In the genomic region with DNA sequence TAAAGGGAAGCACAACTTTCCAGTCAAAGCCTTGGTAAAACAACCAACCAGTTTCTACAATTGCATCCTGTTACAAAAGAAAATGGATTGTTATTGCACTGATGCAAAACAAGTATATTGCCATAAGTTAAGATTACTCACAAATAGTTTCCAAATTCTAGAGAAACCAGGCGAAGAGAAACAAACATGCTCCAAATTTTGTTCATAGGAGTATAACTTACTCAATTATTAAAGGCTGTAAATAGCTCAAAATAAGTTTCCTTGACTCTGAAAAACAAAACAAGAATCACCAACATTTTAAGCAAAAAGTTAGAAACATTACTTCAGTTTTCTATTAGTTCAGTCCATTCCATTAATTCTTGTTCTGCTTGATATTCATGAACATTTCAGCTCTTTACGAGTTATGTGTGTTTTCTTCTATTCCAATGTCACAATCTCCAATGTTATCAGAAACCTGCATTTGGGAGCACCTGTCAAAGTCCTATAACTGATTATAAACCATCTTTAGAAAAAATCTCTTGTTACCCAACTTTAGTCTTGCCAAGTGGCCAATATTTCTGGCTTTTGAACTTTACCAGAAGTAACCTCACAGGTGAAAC, we compare ENCODE assay signal across 27 cellular contexts.
"Had no signal": no experiment of that assay in that cellular context is flagged by ENCODE, and none has a peak within 500 bp of the region (broad histone marks: within the 10 kb centered on the region; RNA-seq: fewer than 3 reads in every experiment).

No MANE protein-coding gene starts in this region.

- H3K9ac ChIP-seq: neural progenitor cell, parathyroid adenoma had no signal

- H3K9me3 ChIP-seq: esophagus muscularis mucosa, gastrocnemius medialis, right lobe of liver, testis had no signal

- ATAC-seq: gastrocnemius medialis; left cardiac atrium; left lung; naive thymus-derived CD4-positive, alpha-beta T cell; right lobe of liver had no signal

- H3K27ac ChIP-seq: coronary artery, esophagus muscularis mucosa, gastrocnemius medialis, left lung, neural progenitor cell, parathyroid adenoma, right lobe of liver, testis, tibial artery had no signal

- H2AFZ ChIP-seq: neural progenitor cell, parathyroid adenoma had no signal

- H3K4me1 ChIP-seq: gastrocnemius medialis, left lung, parathyroid adenoma, right lobe of liver had no signal

- H3K79me2 ChIP-seq: parathyroid adenoma had no signal

- H3K4me3 ChIP-seq: coronary artery, esophagus muscularis mucosa, gastrocnemius medialis, left lung, neural progenitor cell, right lobe of liver, smooth muscle cell, testis, tibial artery had no signal

- H3K27me3 ChIP-seq: esophagus muscularis mucosa, gastrocnemius medialis, left lung, neural progenitor cell, right lobe of liver, testis, tibial artery had no signal

- DNase-seq: dermis blood vessel endothelial cell; effector memory CD4-positive, alpha-beta T cell; foreskin fibroblast; gastrocnemius medialis; head of caudate nucleus; kidney; left cardiac atrium; left lung; mammary epithelial cell; mesendoderm; midbrain; naive thymus-derived CD4-positive, alpha-beta T cell; right lobe of liver; stimulated activated CD4-positive, alpha-beta T cell treated with anti-CD3 and anti-CD28 coated beads, Interleukin-12 subunit alpha, Interleukin-12 subunit beta, amount 100 ng/mL, for 4 hours; stimulated activated CD4-positive, alpha-beta T cell treated with anti-CD3 and anti-CD28 coated beads, Interleukin-1b, Interleukin-23, amount 100 ng/mL, for 48 hours; stimulated activated CD4-positive, alpha-beta T cell treated with anti-CD3 and anti-CD28 coated beads, Interleukin-4, amount 100 ng/mL, for 1 hour; stimulated activated CD8-positive, alpha-beta memory T cell treated with anti-CD3 and anti-CD28 coated beads, Interleukin-4, amount 100 ng/mL, for 48 hours; stimulated activated naive CD4-positive, alpha-beta T cell treated with Interleukin-2 at 50 U/mL for 16 hours; substantia nigra; testis; tibial artery had no signal

- FAIRE-seq: endothelial cell of umbilical vein, kidney had no signal

- H3K36me3 ChIP-seq: esophagus muscularis mucosa, gastrocnemius medialis, left lung, neural progenitor cell, right lobe of liver, tibial artery had no signal

- H3K4me2 ChIP-seq: neural progenitor cell, smooth muscle cell had no signal
